Comparison of ENCODE assay signal across 8 cellular contexts in genomic region chr17:42520540-42520951, GRCh38. TPM values are rescaled to one million over a fixed set of nuclear protein-coding genes. Genes with fewer than 3 reads are reported as not detected.
DNase-seq lines count a peak whose midpoint lies in the region; ATAC-seq, FAIRE-seq and TF ChIP-seq lines count a peak whose summit lies in the region.

No MANE protein-coding gene starts in this region.

- no peaks in the 10 kb centered on the region for H3K9me3 ChIP-seq in K562 (replicated peaks; ENCODE audit: control insufficient read depth, insufficient read depth, low read depth, low read length)
- no peaks in the 10 kb centered on the region for H3K9me3 ChIP-seq in lung (ENCODE audit: control insufficient read depth in 2 of 2, insufficient read depth in 1 of 2, low read length in 1 of 2)

- peak overlapping the region in 1 of 2 experiments; percentile 62; a peak in 1 of 4 replicates for H3K9ac ChIP-seq in K562 (ENCODE audit: insufficient read depth in 1 of 2, low read depth in 2 of 2, low read length in 2 of 2)

- H3K4me2 ChIP-seq in K562 (ENCODE audit: insufficient read depth, low read length): no peak overlapping the region

- in situ Hi-C loops in K562 (cut with MboI): no loop called here

- ATAC-seq in K562 (peak; percentile 15; the same call in 2 of the 3 replicates), lung (ENCODE audit: insufficient read depth, low FRiP score) (no peak), HG03045 (IDR thresholded peaks at IDR 0.05; ENCODE audit: unreplicated experiment) (no peak), HG03520 (IDR thresholded peaks at IDR 0.05; ENCODE audit: unreplicated experiment) (no peak)

- TF ChIP-seq RAD21 in K562 (CRISPR knock-in tag; conservative IDR thresholded peaks at IDR 0.05 in 1 of 2, IDR thresholded peaks at IDR 0.05 in 1 of 2): peak in 1 of 2 experiments; percentile 9; a peak in 1 of 4 replicates

- 76% methylated on average over 9 of the region's 9 CpGs for WGBS in K562 (ENCODE audit: insufficient coverage, low coverage, missing lambda C conversion rate)
- 42 to 57% methylated on average over 9 of the region's 9 CpGs for WGBS in lung, 2 donors

- peaks cover 11% of the 10 kb centered on the region; the same call in 1 of the 3 replicates for H3K79me2 ChIP-seq in K562 (ENCODE audit: control insufficient read depth, insufficient read depth, low read length)

- H3K27me3 ChIP-seq in K562 (ENCODE audit: control insufficient read depth in 2 of 2, insufficient read depth in 2 of 2, low read length in 2 of 2) (no peaks in the 10 kb centered on the region), lung (ENCODE audit: control insufficient read depth, insufficient read depth) (no peaks in the 10 kb centered on the region)

- H3K9me1 ChIP-seq in K562 (ENCODE audit: control insufficient read depth, insufficient read depth, low read length): peaks cover 7% of the 10 kb centered on the region

- no peak for FAIRE-seq in K562 (lab: Jason Lieb, UNC)

- H3K36me3 ChIP-seq in K562 (ENCODE audit: control insufficient read depth, insufficient read depth, low read length) (peaks cover 72% of the 10 kb centered on the region), lung (ENCODE audit: control insufficient read depth in 2 of 2, insufficient read depth in 2 of 2, low read length in 2 of 2) (peaks cover 0 to 24% of the 10 kb centered on the region in 2 donors)

- intact Hi-C loops in K562 (cut with micrococcal nuclease): no loop called here

- no TSS peak for BruUV-seq in K562 (replicated peaks; lab: Mats Ljungman, UMichigan)

- no peak overlapping the region for H3K4me3 ChIP-seq in K562
- no peak overlapping the region for H3K4me3 ChIP-seq in lung

- H3K27ac ChIP-seq in K562 (ENCODE audit: extremely low read depth, low read depth, low read length) (peak overlapping the region; percentile 86; the same call in 2 of the 3 replicates), lung (ENCODE audit: low read depth in 1 of 2, low read length in 1 of 2) (peak overlapping the region; percentile 84 to 95)

- peak; percentile 54 to 77 (median 54) for TF ChIP-seq CTCF in K562 (IDR thresholded peaks at IDR 0.05 in 2 of 3, conservative IDR thresholded peaks at IDR 0.05 in 1 of 3; ENCODE audit: insufficient read depth in 2 of 3, low read depth in 1 of 3, low read length in 3 of 3)
- TF ChIP-seq CTCF in lung (IDR thresholded peaks at IDR 0.05; ENCODE audit: control extremely low read depth, extremely low read depth): no peak

- TF ChIP-seq POLR2A in K562 (conservative IDR thresholded peaks at IDR 0.05): no peak

- CTCF ChIA-PET in K562 (lab: Yijun Ruan, JAX; ENCODE audit: low intra/inter-chr PET ratio): interaction anchor here (1.3 kb wide), 1 partner anchor 198 kb away, joined by 3 read pairs; no protein-coding TSS in a partner anchor

- H3K4me1 ChIP-seq in K562 (replicated peaks in 1 of 2; ENCODE audit: control insufficient read depth in 2 of 2, insufficient read depth in 2 of 2, low read length in 2 of 2) (peaks cover 51 to 68% of the 10 kb centered on the region in 2 experiments), lung (ENCODE audit: control insufficient read depth in 2 of 2, insufficient read depth in 2 of 2, low read length in 2 of 2) (peaks cover 29 to 43% of the 10 kb centered on the region in 2 donors)

- DNase-seq in stimulated activated CD4-positive, alpha-beta T cell treated with anti-CD3 and anti-CD28 coated beads, Interleukin-15, amount 100 ng/mL, for 24 hours: peak; percentile 39
- no peak for DNase-seq in stimulated activated CD4-positive, alpha-beta T cell treated with anti-CD3 and anti-CD28 coated beads, Interleukin-1b, Interleukin-23, amount 100 ng/mL, for 48 hours
- DNase-seq in K562 (ENCODE audit: extremely low read depth in 1 of 4, low spot score in 3 of 4) (peak in 3 of 4 experiments; percentile 48 to 57 (median 50)), lung (ENCODE audit: low spot score) (no peak), NOMO-1 treated with dmso at 0.1 percent for 144 hours (lab: John Stamatoyannopoulos, UW; ENCODE audit: unreplicated experiment) (no peak), putamen (ENCODE audit: low spot score) (no peak)

- no peak for TF ChIP-seq EP300 in K562 (IDR thresholded peaks at IDR 0.05; ENCODE audit: low read length)

- H2AFZ ChIP-seq in K562 (ENCODE audit: low read depth, low read length): no peak overlapping the region

- no peaks in the 10 kb centered on the region for H4K20me1 ChIP-seq in K562 (replicated peaks; ENCODE audit: control insufficient read depth, insufficient read depth, low read length)

- POLR2A ChIA-PET in K562 (lab: Yijun Ruan, JAX): interaction anchor here (0.6 to 3.9 kb wide), 14 partner anchors 9 to 208 kb away, joined by 3 to 15 read pairs (median 4); partner anchors contain the start of genes CAVIN1 and NAGLU

RNA-seq across cellular contexts. Expression of gene NAGLU, which starts 15.5 kb away (rescaled TPM):
- 16.1 and 63.4 TPM in 2 replicates for total RNA-seq in K562 (2011; cell fraction: chromatin; rRNA removed; ENCODE audit: low replicate concordance)
- 75.0 and 82.4 TPM in 2 replicates for total RNA-seq in K562 (2011; cell fraction: nucleolus; rRNA removed)
- 39.3 and 45.6 TPM in 2 replicates for total RNA-seq in K562 (2011; cell fraction: nucleoplasm; rRNA removed)
- 13.9 and 14.0 TPM in 2 replicates for total RNA-seq in K562 (2014; rRNA removed)
- 2.6 and 3.6 TPM in 2 replicates for total RNA-seq in K562 (2014; rRNA removed; fragmentation: Illumina TruSeq; extraction: Trizol)
- 9.3 and 10.7 TPM in 2 replicates for total RNA-seq in K562 (2015; rRNA removed; fragmentation: Illumina TruSeq; extraction: Trizol)
- total RNA-seq in K562 (2021): 18.0 and 21.5 TPM in 2 replicates
- 8.5 and 8.6 TPM in 2 replicates for polyA plus RNA-seq in K562 (2011; rRNA removed)
- 7.8 and 21.4 TPM in 2 replicates for polyA plus RNA-seq in K562 (2011; cell fraction: cytosol; rRNA removed)
- polyA plus RNA-seq in K562 (2011; cell fraction: nucleus; rRNA removed): 29.1 and 66.7 TPM in 2 replicates
- polyA plus RNA-seq in K562 (2012): 10.6 and 14.8 TPM in 2 replicates
- 6.2 and 12.7 TPM in 2 replicates for polyA plus RNA-seq in K562 (2014; fragmentation: Illumina TruSeq; extraction: Trizol)
- under 1 TPM; 0.04 to 0.21 TPM for polyA plus RNA-seq in K562 (2014; fragmentation: Nextera tagmentation; extraction: Ambion mirVana)
- polyA plus RNA-seq in K562 (2014; rRNA removed): 17.2 and 20.8 TPM in 2 replicates
- polyA minus RNA-seq in K562 (2011; rRNA and poly(A)+ RNA removed): 2.3 and 6.4 TPM in 2 replicates
- polyA minus RNA-seq in K562 (2011; cell fraction: cytosol; rRNA and poly(A)+ RNA removed): 3.2 and 8.1 TPM in 2 replicates
- 17.4 and 22.3 TPM in 2 replicates for polyA minus RNA-seq in K562 (2011; cell fraction: nucleus; rRNA and poly(A)+ RNA removed)
- total RNA-seq in lung: 10 to 100 TPM; 16.8 to 69.8 TPM
- polyA plus RNA-seq in lung: 10 to 100 TPM; 32.3 to 37.9 TPM

RNA-seq across cellular contexts. Expression of gene HSD17B1, which starts 32.2 kb away (rescaled TPM):
- total RNA-seq in K562 (2011; cell fraction: chromatin; rRNA removed; ENCODE audit: low replicate concordance): 3.9 and 8.6 TPM in 2 replicates
- total RNA-seq in K562 (2011; cell fraction: nucleolus; rRNA removed): 9.5 TPM in 2 replicates
- total RNA-seq in K562 (2011; cell fraction: nucleoplasm; rRNA removed): 5.4 and 5.5 TPM in 2 replicates
- total RNA-seq in K562 (2014; rRNA removed) (21.1 and 25.0 TPM in 2 replicates), K562 (2014; rRNA removed; fragmentation: Illumina TruSeq; extraction: Trizol) (1.1 and 1.3 TPM in 2 replicates), K562 (2015; rRNA removed; fragmentation: Illumina TruSeq; extraction: Trizol) (6.7 and 7.1 TPM in 2 replicates), K562 (2021) (12.9 and 13.9 TPM in 2 replicates), lung (1 to 10 TPM in 1 of 2 donors, under 1 TPM in 1; 0.98 to 1.3 TPM)
- polyA plus RNA-seq in K562 (2011; rRNA removed) (3.6 and 5.3 TPM in 2 replicates), K562 (2014; fragmentation: Illumina TruSeq; extraction: Trizol) (1.6 and 7.0 TPM in 2 replicates), K562 (2014; fragmentation: Nextera tagmentation; extraction: Ambion mirVana) (under 1 TPM; 0.55 to 0.73 TPM), K562 (2014; rRNA removed) (17.0 and 17.3 TPM in 2 replicates), lung (1 to 10 TPM; 1.8 to 2.4 TPM)
- 6.4 and 18.6 TPM in 2 replicates for polyA plus RNA-seq in K562 (2011; cell fraction: cytosol; rRNA removed)
- 3.8 and 8.0 TPM in 2 replicates for polyA plus RNA-seq in K562 (2011; cell fraction: nucleus; rRNA removed)
- polyA plus RNA-seq in K562 (2012): 10.9 and 13.0 TPM in 2 replicates
- polyA minus RNA-seq in K562 (2011; rRNA and poly(A)+ RNA removed): 0.66 and 0.84 TPM in 2 replicates
- 4.9 and 8.0 TPM in 2 replicates for polyA minus RNA-seq in K562 (2011; cell fraction: cytosol; rRNA and poly(A)+ RNA removed)
- 2.3 and 2.7 TPM in 2 replicates for polyA minus RNA-seq in K562 (2011; cell fraction: nucleus; rRNA and poly(A)+ RNA removed)

RNA-seq across cellular contexts. Expression of gene COASY, which starts 41.4 kb away (rescaled TPM):
- 117 and 276 TPM in 2 replicates for total RNA-seq in K562 (2011; cell fraction: chromatin; rRNA removed; ENCODE audit: low replicate concordance)
- 148 and 164 TPM in 2 replicates for total RNA-seq in K562 (2011; cell fraction: nucleolus; rRNA removed)
- total RNA-seq in K562 (2011; cell fraction: nucleoplasm; rRNA removed): 145 and 162 TPM in 2 replicates
- 43.5 and 62.9 TPM in 2 replicates for total RNA-seq in K562 (2014; rRNA removed)
- 33.3 and 43.2 TPM in 2 replicates for total RNA-seq in K562 (2014; rRNA removed; fragmentation: Illumina TruSeq; extraction: Trizol)
- 25.4 and 32.0 TPM in 2 replicates for total RNA-seq in K562 (2015; rRNA removed; fragmentation: Illumina TruSeq; extraction: Trizol)
- total RNA-seq in K562 (2021): 167 and 175 TPM in 2 replicates
- 38.7 and 58.6 TPM in 2 replicates for polyA plus RNA-seq in K562 (2011; rRNA removed)
- 34.8 and 93.5 TPM in 2 replicates for polyA plus RNA-seq in K562 (2011; cell fraction: cytosol; rRNA removed)
- polyA plus RNA-seq in K562 (2011; cell fraction: nucleus; rRNA removed): 262 and 432 TPM in 2 replicates
- 137 and 160 TPM in 2 replicates for polyA plus RNA-seq in K562 (2012)
- 99.8 and 139 TPM in 2 replicates for polyA plus RNA-seq in K562 (2014; fragmentation: Illumina TruSeq; extraction: Trizol)
- polyA plus RNA-seq in K562 (2014; fragmentation: Nextera tagmentation; extraction: Ambion mirVana): 10 to 100 TPM; 62.3 to 80.6 TPM
- 80.5 and 95.2 TPM in 2 replicates for polyA plus RNA-seq in K562 (2014; rRNA removed)
- 19.9 and 27.4 TPM in 2 replicates for polyA minus RNA-seq in K562 (2011; rRNA and poly(A)+ RNA removed)
- polyA minus RNA-seq in K562 (2011; cell fraction: cytosol; rRNA and poly(A)+ RNA removed): 39.1 and 51.2 TPM in 2 replicates
- 39.4 and 40.0 TPM in 2 replicates for polyA minus RNA-seq in K562 (2011; cell fraction: nucleus; rRNA and poly(A)+ RNA removed)
- total RNA-seq in lung: 10 to 100 TPM; 25.9 to 93.2 TPM
- polyA plus RNA-seq in lung: 10 to 100 TPM; 57.3 to 71.3 TPM

RNA-seq across cellular contexts. Expression of gene MLX, which starts 46.4 kb away (rescaled TPM):
- 94.6 and 259 TPM in 2 replicates for total RNA-seq in K562 (2011; cell fraction: chromatin; rRNA removed; ENCODE audit: low replicate concordance)
- 158 and 168 TPM in 2 replicates for total RNA-seq in K562 (2011; cell fraction: nucleolus; rRNA removed)
- total RNA-seq in K562 (2011; cell fraction: nucleoplasm; rRNA removed): 148 and 161 TPM in 2 replicates
- total RNA-seq in K562 (2014; rRNA removed): 42.9 and 51.6 TPM in 2 replicates
- total RNA-seq in K562 (2014; rRNA removed; fragmentation: Illumina TruSeq; extraction: Trizol): 41.2 and 45.4 TPM in 2 replicates
- 47.6 and 48.6 TPM in 2 replicates for total RNA-seq in K562 (2015; rRNA removed; fragmentation: Illumina TruSeq; extraction: Trizol)
- 50.0 and 55.1 TPM in 2 replicates for total RNA-seq in K562 (2021)
- 41.8 and 58.9 TPM in 2 replicates for polyA plus RNA-seq in K562 (2011; rRNA removed)
- 35.1 and 46.5 TPM in 2 replicates for polyA plus RNA-seq in K562 (2011; cell fraction: cytosol; rRNA removed)
- polyA plus RNA-seq in K562 (2011; cell fraction: nucleus; rRNA removed): 76.8 and 145 TPM in 2 replicates
- 46.8 and 71.4 TPM in 2 replicates for polyA plus RNA-seq in K562 (2012)
- polyA plus RNA-seq in K562 (2014; fragmentation: Illumina TruSeq; extraction: Trizol): 71.5 and 84.2 TPM in 2 replicates
- 100 to 1,000 TPM in 1 of 2 experiments, 10 to 100 TPM in 1; 82.7 to 100 TPM for polyA plus RNA-seq in K562 (2014; fragmentation: Nextera tagmentation; extraction: Ambion mirVana)
- polyA plus RNA-seq in K562 (2014; rRNA removed): 71.3 and 82.0 TPM in 2 replicates
- polyA minus RNA-seq in K562 (2011; rRNA and poly(A)+ RNA removed): 42.5 and 66.7 TPM in 2 replicates
- polyA minus RNA-seq in K562 (2011; cell fraction: cytosol; rRNA and poly(A)+ RNA removed): 16.9 and 28.1 TPM in 2 replicates
- polyA minus RNA-seq in K562 (2011; cell fraction: nucleus; rRNA and poly(A)+ RNA removed): 36.9 and 49.1 TPM in 2 replicates
- total RNA-seq in lung: 10 to 100 TPM; 31.9 to 69.7 TPM
- polyA plus RNA-seq in lung: 10 to 100 TPM; 61.8 to 71.6 TPM

RNA-seq across cellular contexts. Expression of gene PSMC3IP, which starts 57.0 kb away (rescaled TPM):
- total RNA-seq in K562 (2011; cell fraction: chromatin; rRNA removed; ENCODE audit: low replicate concordance): 63.5 and 83.8 TPM in 2 replicates
- 39.0 and 45.4 TPM in 2 replicates for total RNA-seq in K562 (2011; cell fraction: nucleolus; rRNA removed)
- 59.4 and 78.8 TPM in 2 replicates for total RNA-seq in K562 (2011; cell fraction: nucleoplasm; rRNA removed)
- 46.7 and 50.8 TPM in 2 replicates for total RNA-seq in K562 (2014; rRNA removed)
- 28.1 and 31.6 TPM in 2 replicates for total RNA-seq in K562 (2014; rRNA removed; fragmentation: Illumina TruSeq; extraction: Trizol)
- 26.2 and 27.9 TPM in 2 replicates for total RNA-seq in K562 (2015; rRNA removed; fragmentation: Illumina TruSeq; extraction: Trizol)
- total RNA-seq in K562 (2021): 29.3 and 34.4 TPM in 2 replicates
- polyA plus RNA-seq in K562 (2011; rRNA removed): 25.6 and 32.8 TPM in 2 replicates
- polyA plus RNA-seq in K562 (2011; cell fraction: cytosol; rRNA removed): 11.3 and 14.9 TPM in 2 replicates
- 96.3 and 104 TPM in 2 replicates for polyA plus RNA-seq in K562 (2011; cell fraction: nucleus; rRNA removed)
- polyA plus RNA-seq in K562 (2012): 33.2 and 36.0 TPM in 2 replicates
- 48.3 and 50.5 TPM in 2 replicates for polyA plus RNA-seq in K562 (2014; fragmentation: Illumina TruSeq; extraction: Trizol)
- 10 to 100 TPM; 13.8 to 16.0 TPM for polyA plus RNA-seq in K562 (2014; fragmentation: Nextera tagmentation; extraction: Ambion mirVana)
- 64.0 and 65.6 TPM in 2 replicates for polyA plus RNA-seq in K562 (2014; rRNA removed)
- 17.9 and 20.6 TPM in 2 replicates for polyA minus RNA-seq in K562 (2011; rRNA and poly(A)+ RNA removed)
- 4.3 and 7.2 TPM in 2 replicates for polyA minus RNA-seq in K562 (2011; cell fraction: cytosol; rRNA and poly(A)+ RNA removed)
- 24.5 and 27.0 TPM in 2 replicates for polyA minus RNA-seq in K562 (2011; cell fraction: nucleus; rRNA and poly(A)+ RNA removed)
- 1 to 10 TPM; 3.4 to 7.5 TPM for total RNA-seq in lung
- 1 to 10 TPM; 3.7 to 4.3 TPM for polyA plus RNA-seq in lung

Comparison
In these comparisons a context has a peak if more than half of its experiments do, and no peak if none do; other contexts are left out.
1. DNase-seq: peak in stimulated activated CD4-positive, alpha-beta T cell treated with anti-CD3 and anti-CD28 coated beads, Interleukin-15, amount 100 ng/mL, for 24 hours (single experiment) and K562 (3 of 4); none in stimulated activated CD4-positive, alpha-beta T cell treated with anti-CD3 and anti-CD28 coated beads, Interleukin-1b, Interleukin-23, amount 100 ng/mL, for 48 hours (single experiment), lung (single experiment), NOMO-1 treated with dmso at 0.1 percent for 144 hours (single experiment) and putamen (single experiment).